In the genomic region with DNA sequence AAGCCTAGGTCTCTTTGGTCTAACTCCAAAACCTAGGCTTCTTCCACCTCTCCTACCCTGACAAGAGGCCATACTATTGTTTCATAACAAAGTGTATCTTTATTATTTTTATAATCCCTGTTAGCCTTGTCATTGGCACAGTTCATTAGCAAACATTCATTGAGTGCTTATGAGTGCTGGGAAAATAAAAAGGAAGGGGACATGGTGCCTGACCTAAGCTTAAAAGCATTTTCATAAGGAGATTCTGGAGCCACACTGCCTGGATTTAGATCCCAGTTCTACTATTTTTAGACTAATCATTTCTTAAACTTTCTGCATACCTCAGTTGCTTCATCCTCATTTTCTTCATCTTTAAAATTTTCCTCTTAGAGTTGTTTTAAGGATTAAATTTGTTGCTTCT, we compare ENCODE assay signal across 12 cellular contexts.
A peak's percentile ranks its signal among the peaks of the same experiment; 100 is the strongest.
DNase-seq lines count a peak whose midpoint lies in the region; ATAC-seq and TF ChIP-seq lines count a peak whose summit lies in the region.
"Had no signal": no experiment of that assay in that cellular context is flagged by ENCODE, and none has a peak within 500 bp of the region (broad histone marks: within the 10 kb centered on the region; RNA-seq: fewer than 3 reads in every experiment).

No MANE protein-coding gene starts in this region.

- H3K9me2 ChIP-seq in GM23248 (ENCODE audit: insufficient read depth), result no peaks in the 10 kb centered on the region
- no peaks in the 10 kb centered on the region for H3K9me2 ChIP-seq in hepatocyte (replicated peaks; ENCODE audit: insufficient read depth)

- H3K9ac ChIP-seq in GM23248, result peak overlapping the region; percentile 53

- no peak for TF ChIP-seq CTCF in retinal pigment epithelial cell (conservative IDR thresholded peaks at IDR 0.05; ENCODE audit: low read depth, low read length)
- no peak for TF ChIP-seq CTCF in hepatocyte (IDR thresholded peaks at IDR 0.05; ENCODE audit: poor library complexity)

- peaks cover 24% of the 10 kb centered on the region for H3F3A ChIP-seq in GM23248 (ENCODE audit: insufficient read depth)

- no peaks in the 10 kb centered on the region for H3K27me3 Mint-ChIP-seq in activated naive CD8-positive, alpha-beta T cell

- H3K79me2 ChIP-seq in GM23248 (ENCODE audit: insufficient read depth), result no peaks in the 10 kb centered on the region
- no peaks in the 10 kb centered on the region for H3K79me2 ChIP-seq in hepatocyte

- H3K27ac ChIP-seq in GM23248 (peak overlapping the region; percentile 73), hepatocyte (no peak overlapping the region)
- H3K27ac ChIP-seq: 22Rv1 had no signal

- peak overlapping the region; percentile 22 for H3K4me3 ChIP-seq in GM23248
- no peak overlapping the region for H3K4me3 ChIP-seq in retinal pigment epithelial cell (ENCODE audit: low read length)
- no peak overlapping the region for H3K4me3 ChIP-seq in hepatocyte
- H3K4me3 ChIP-seq: mucosa of descending colon had no signal

- in situ Hi-C loops in GM23248 (cut with MboI), result no loop called here

- H2AFZ ChIP-seq in GM23248 (peak overlapping the region; percentile 68), hepatocyte (no peak overlapping the region)

- no peak for ATAC-seq in GM19397 (IDR thresholded peaks at IDR 0.05; ENCODE audit: unreplicated experiment)

- H3K36me3 ChIP-seq in GM23248 (ENCODE audit: low read depth) (no peaks in the 10 kb centered on the region), hepatocyte (replicated peaks; ENCODE audit: insufficient read depth, low read depth) (no peaks in the 10 kb centered on the region)

- H3K4me1 ChIP-seq in GM23248 (ENCODE audit: insufficient read depth) (peaks cover 22% of the 10 kb centered on the region), hepatocyte (ENCODE audit: insufficient read depth) (no peaks in the 10 kb centered on the region)

- H3K4me1 Mint-ChIP-seq in activated naive CD8-positive, alpha-beta T cell (ENCODE audit: low read depth), result peaks cover 88% of the 10 kb centered on the region

- no peaks in the 10 kb centered on the region for H3K9me3 ChIP-seq in GM23248 (ENCODE audit: low read depth)
- no peaks in the 10 kb centered on the region for H3K9me3 ChIP-seq in hepatocyte (ENCODE audit: low read depth)
- H3K9me3 ChIP-seq: mucosa of descending colon had no signal

- DNase-seq in DMS153 treated with DMSO at 0.1 percent for 48 hours (lab: John Stamatoyannopoulos, UW; ENCODE audit: unreplicated experiment), result peak; percentile 27
- DNase-seq in DMS153 (lab: John Stamatoyannopoulos, UW), result no peak
- DNase-seq in GM23248, result peak; percentile 39
- peak; percentile 91 for DNase-seq in retinal pigment epithelial cell (ENCODE audit: low read depth)
- no peak for DNase-seq in hepatocyte (ENCODE audit: low spot score)
- DNase-seq in NOMO-1 treated with dmso at 0.1 percent for 144 hours (lab: John Stamatoyannopoulos, UW; ENCODE audit: unreplicated experiment), result no peak
- DNase-seq: GF-D8, KBM-7 had no signal

- H3K4me3 Mint-ChIP-seq in activated naive CD8-positive, alpha-beta T cell, result peak overlapping the region; percentile 54

- H4K20me1 ChIP-seq in GM23248 (ENCODE audit: insufficient read depth) (no peaks in the 10 kb centered on the region), hepatocyte (ENCODE audit: insufficient read depth, poor library complexity, severe bottlenecking) (no peaks in the 10 kb centered on the region)

- H3K4me2 ChIP-seq in GM23248 (ENCODE audit: unreplicated experiment), result peak overlapping the region; percentile 61
- no peak overlapping the region for H3K4me2 ChIP-seq in hepatocyte

- H3K9me3 Mint-ChIP-seq in activated naive CD8-positive, alpha-beta T cell (ENCODE audit: low read depth), result no peaks in the 10 kb centered on the region

- no peaks in the 10 kb centered on the region for H3K36me3 Mint-ChIP-seq in activated naive CD8-positive, alpha-beta T cell

- H3K27me3 ChIP-seq in GM23248 (replicated peaks; ENCODE audit: insufficient read depth) (no peaks in the 10 kb centered on the region), hepatocyte (no peaks in the 10 kb centered on the region)

- H3K27ac Mint-ChIP-seq in activated naive CD8-positive, alpha-beta T cell, result peak overlapping the region; percentile 93

Comparison
In these comparisons a context has a peak if more than half of its experiments do, and no peak if none do; other contexts are left out.
1. DNase-seq: peak in DMS153 treated with DMSO at 0.1 percent for 48 hours (single experiment), GM23248 (single experiment) and retinal pigment epithelial cell (single experiment); none in DMS153 (single experiment), hepatocyte (single experiment) and NOMO-1 treated with dmso at 0.1 percent for 144 hours (single experiment).